ENCODE assay signal across 6 cellular contexts in genomic region chr16:21740637-21741036, GRCh38.
DNase-seq lines count a peak whose midpoint lies in the region; ATAC-seq, FAIRE-seq and TF ChIP-seq lines count a peak whose summit lies in the region.
"Not testable (repeated sequence)": the region's sequence is repeated elsewhere in the genome, so short reads cannot be mapped to it uniquely, and the experiment has no call there.

No MANE protein-coding gene starts in this region.

- dilution Hi-C loops in endothelial cell of umbilical vein (cut with MboI; ENCODE audit: extremely low pct_ligation_motif_present, low sequenced_read_pairs), result not testable (repeated sequence)

- H3K9me3 ChIP-seq in Panc1 (ENCODE audit: control insufficient read depth, insufficient read depth, low read depth, low read length); K562 (replicated peaks; ENCODE audit: control insufficient read depth, insufficient read depth, low read depth, low read length); endothelial cell of umbilical vein (replicated peaks; ENCODE audit: control insufficient read depth, insufficient read depth, low read length); HepG2 (ENCODE audit: low read length): not testable (repeated sequence)

- not testable (repeated sequence) for H3K36me3 Mint-ChIP-seq in GM23338 (ENCODE audit: low read depth)

- not testable (repeated sequence) for DNase-seq in GM23338 (ENCODE audit: low spot score); Panc1 (ENCODE audit: low read depth, low spot score); K562 (ENCODE audit: extremely low read depth in 1 of 4, low spot score in 3 of 4); endothelial cell of umbilical vein (ENCODE audit: low read depth, low spot score); HepG2 (ENCODE audit: low spot score)

- H3K4me1 Mint-ChIP-seq in GM23338, result not testable (repeated sequence)

- TF ChIP-seq RAD21 in K562 (CRISPR knock-in tag; conservative IDR thresholded peaks at IDR 0.05 in 1 of 2, IDR thresholded peaks at IDR 0.05 in 1 of 2); HepG2 (CRISPR knock-in tag; IDR thresholded peaks at IDR 0.05): not testable (repeated sequence)

- H3K27me3 ChIP-seq in GM23338 (ENCODE audit: insufficient read depth); Panc1 (ENCODE audit: control insufficient read depth, insufficient read depth, low read length); K562 (ENCODE audit: control insufficient read depth in 2 of 2, insufficient read depth in 2 of 2, low read length in 2 of 2); endothelial cell of umbilical vein (ENCODE audit: control insufficient read depth in 2 of 2, insufficient read depth in 2 of 2, low read length in 2 of 2); HepG2 (ENCODE audit: control insufficient read depth in 1 of 2, insufficient read depth in 2 of 2, low read length in 2 of 2): not testable (repeated sequence)

- H3F3A ChIP-seq in GM23338 (replicated peaks; ENCODE audit: low read depth), result not testable (repeated sequence)

- not testable (repeated sequence) for FAIRE-seq in K562 (lab: Jason Lieb, UNC); HepG2 (lab: Jason Lieb, UNC)
- peak; percentile 82 for FAIRE-seq in endothelial cell of umbilical vein (lab: Jason Lieb, UNC)

- TF ChIP-seq CTCF in GM23338 (conservative IDR thresholded peaks at IDR 0.05; ENCODE audit: low read depth in 2 of 2); Panc1 (IDR thresholded peaks at IDR 0.05); K562 (IDR thresholded peaks at IDR 0.05 in 2 of 3, conservative IDR thresholded peaks at IDR 0.05 in 1 of 3; ENCODE audit: insufficient read depth in 2 of 3, low read depth in 1 of 3, low read length in 3 of 3); endothelial cell of umbilical vein (IDR thresholded peaks at IDR 0.05; ENCODE audit: extremely low read depth in 1 of 2, insufficient read depth in 1 of 2, low read depth in 1 of 2, low read length in 2 of 2); HepG2 (CRISPR knock-in tag; IDR thresholded peaks at IDR 0.05): not testable (repeated sequence)

- no CpG with 5 or more reads among the region's 7 CpGs for WGBS in K562 (ENCODE audit: insufficient coverage, low coverage, missing lambda C conversion rate)
- no CpG with 5 or more reads among the region's 7 CpGs for WGBS in HepG2 (ENCODE audit: low lambda C conversion rate)

- not testable (repeated sequence) for H3K27me3 Mint-ChIP-seq in GM23338 (ENCODE audit: insufficient read depth, low read depth, poor library complexity)

- not testable (repeated sequence) for H3K4me3 ChIP-seq in GM23338; Panc1 (ENCODE audit: low read depth in 2 of 2, low read length in 2 of 2); K562; endothelial cell of umbilical vein (replicated peaks in 1 of 3; ENCODE audit: insufficient read depth in 1 of 3, low read depth in 1 of 3, low read length in 3 of 3); HepG2 (replicated peaks in 1 of 3; ENCODE audit: insufficient read depth in 1 of 3, low read depth in 2 of 3, low read length in 3 of 3)

- H3K4me1 ChIP-seq in GM23338 (ENCODE audit: insufficient read depth); Panc1 (ENCODE audit: control insufficient read depth, insufficient read depth, low read length); K562 (replicated peaks in 1 of 2; ENCODE audit: control insufficient read depth in 2 of 2, insufficient read depth in 2 of 2, low read length in 2 of 2); endothelial cell of umbilical vein (ENCODE audit: control insufficient read depth, extremely low read depth, insufficient read depth, low read length); HepG2 (ENCODE audit: insufficient read depth, low read length): not testable (repeated sequence)

- ATAC-seq in GM23338 (peak; percentile 97), Panc1 (0 out of 2 replicates have a peak, but pooled peaks have one; percentile 48), SK-N-SH treated with all-trans-retinoic acid at 6 μM for 48 hours (peak; percentile 55; the same call in 1 of the 3 replicates), K562 (peak; percentile 52; the same call in 1 of the 3 replicates), HepG2 (peak; percentile 83)

- H3K27ac Mint-ChIP-seq in GM23338, result not testable (repeated sequence)

- not testable (repeated sequence) for H3K4me3 Mint-ChIP-seq in GM23338

- POLR2A ChIA-PET in Panc1 (lab: Charles Lee); K562 (lab: Yijun Ruan, JAX); endothelial cell of umbilical vein (lab: Charles Lee); HepG2 (lab: Yijun Ruan, JAX): not testable (repeated sequence)

- H4K20me1 ChIP-seq in GM23338 (replicated peaks; ENCODE audit: insufficient read depth); K562 (replicated peaks; ENCODE audit: control insufficient read depth, insufficient read depth, low read length); endothelial cell of umbilical vein (replicated peaks; ENCODE audit: control insufficient read depth, extremely low read depth, insufficient read depth, low read length); HepG2 (ENCODE audit: insufficient read depth, low read length): not testable (repeated sequence)

- not testable (repeated sequence) for H3K9ac ChIP-seq in K562 (ENCODE audit: insufficient read depth in 1 of 2, low read depth in 2 of 2, low read length in 2 of 2); endothelial cell of umbilical vein (replicated peaks; ENCODE audit: extremely low read depth, insufficient read depth, low read length); HepG2 (ENCODE audit: insufficient read depth, low read depth, low read length)

- not testable (repeated sequence) for H3K9me2 ChIP-seq in GM23338 (ENCODE audit: insufficient read depth)

- intact Hi-C loops in Panc1 (cut with micrococcal nuclease; ENCODE audit: unreplicated experiment); K562 (cut with micrococcal nuclease); endothelial cell of umbilical vein (cut with micrococcal nuclease); HepG2 (cut with micrococcal nuclease; ENCODE audit: unreplicated experiment): not testable (repeated sequence)

- not testable (repeated sequence) for H3K4me2 ChIP-seq in GM23338; K562 (ENCODE audit: insufficient read depth, low read length); endothelial cell of umbilical vein (ENCODE audit: insufficient read depth, low read length); HepG2 (ENCODE audit: low read depth, low read length)

- H3K27ac ChIP-seq in GM23338 (ENCODE audit: low read depth); Panc1 (ENCODE audit: low read length); K562 (ENCODE audit: extremely low read depth, low read depth, low read length); endothelial cell of umbilical vein (ENCODE audit: insufficient read depth, low read depth, low read length); HepG2 (ENCODE audit: extremely low read length, insufficient read depth, low read length): not testable (repeated sequence)

- H3K9me3 Mint-ChIP-seq in GM23338, result not testable (repeated sequence)

- CTCF ChIA-PET in Panc1 (lab: Charles Lee); K562 (lab: Yijun Ruan, JAX; ENCODE audit: low intra/inter-chr PET ratio); endothelial cell of umbilical vein (lab: Charles Lee); HepG2 (lab: Yijun Ruan, JAX; ENCODE audit: low intra/inter-chr PET ratio, low total read pairs): not testable (repeated sequence)

- not testable (repeated sequence) for H3K36me3 ChIP-seq in GM23338 (ENCODE audit: insufficient read depth); Panc1 (ENCODE audit: control insufficient read depth, insufficient read depth, low read length); K562 (ENCODE audit: control insufficient read depth, insufficient read depth, low read length); endothelial cell of umbilical vein (ENCODE audit: control insufficient read depth in 2 of 2, extremely low read depth in 1 of 2, insufficient read depth in 2 of 2, low read length in 2 of 2); HepG2 (replicated peaks in 1 of 2; ENCODE audit: control insufficient read depth in 1 of 2, insufficient read depth in 2 of 2, low read length in 2 of 2)

- H2AFZ ChIP-seq in GM23338; K562 (ENCODE audit: low read depth, low read length); endothelial cell of umbilical vein (ENCODE audit: low read depth, low read length); HepG2 (ENCODE audit: low read length): not testable (repeated sequence)

- not testable (repeated sequence) for BruUV-seq in Panc1 (replicated peaks; lab: Mats Ljungman, UMichigan); K562 (replicated peaks; lab: Mats Ljungman, UMichigan); endothelial cell of umbilical vein (replicated peaks; lab: Mats Ljungman, UMichigan); HepG2 (replicated peaks; lab: Mats Ljungman, UMichigan)

- in situ Hi-C loops in Panc1 (cut with HindIII; ENCODE audit: low pct_unique_long_range_greater_than_20kb, low sequenced_read_pairs); K562 (cut with MboI); HepG2 (cut with HindIII; ENCODE audit: extremely low pct_ligation_motif_present, low pct_unique_long_range_greater_than_20kb): not testable (repeated sequence)

- not testable (repeated sequence) for TF ChIP-seq EP300 in K562 (IDR thresholded peaks at IDR 0.05; ENCODE audit: low read length); HepG2 (IDR thresholded peaks at IDR 0.05; ENCODE audit: low read depth in 2 of 2, low read length in 2 of 2); HepG2 (CRISPR knock-in tag; IDR thresholded peaks at IDR 0.05; ENCODE audit: borderline replicate concordance)

- not testable (repeated sequence) for H3K9me1 ChIP-seq in K562 (ENCODE audit: control insufficient read depth, insufficient read depth, low read length); endothelial cell of umbilical vein (replicated peaks; ENCODE audit: control insufficient read depth, extremely low read depth, insufficient read depth, low read length)

- not testable (repeated sequence) for TF ChIP-seq POLR2A in K562 (conservative IDR thresholded peaks at IDR 0.05); endothelial cell of umbilical vein (IDR thresholded peaks at IDR 0.05; ENCODE audit: low read depth, low read length); HepG2 (IDR thresholded peaks at IDR 0.05; ENCODE audit: insufficient read depth in 1 of 2, low read depth in 2 of 2, low read length in 2 of 2)

- H3K79me2 ChIP-seq in GM23338 (replicated peaks; ENCODE audit: insufficient read depth); K562 (ENCODE audit: control insufficient read depth, insufficient read depth, low read length); endothelial cell of umbilical vein (ENCODE audit: control insufficient read depth, insufficient read depth, low read length); HepG2 (ENCODE audit: insufficient read depth, low read length): not testable (repeated sequence)
